ENCODE assay signal across 28 cellular contexts in the genomic region with DNA sequence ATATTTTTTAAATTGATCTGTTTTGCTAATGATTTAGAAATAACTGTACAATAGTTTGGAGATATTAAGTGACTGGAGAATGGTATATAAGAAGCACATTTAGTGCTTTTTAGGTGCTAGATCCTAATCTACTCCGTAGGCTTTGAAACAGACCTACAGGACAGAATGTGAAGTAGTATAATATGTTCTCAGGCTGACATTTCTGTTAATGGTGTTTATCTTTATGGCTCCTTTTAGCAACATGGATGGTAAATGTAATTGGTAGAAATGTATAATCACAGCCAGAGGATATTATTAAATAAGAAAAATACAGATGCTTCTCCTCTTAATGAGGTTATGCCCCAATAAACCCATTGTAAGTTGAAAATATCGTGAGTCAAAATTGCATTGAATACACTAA.
"Had no signal": no experiment of that assay in that cellular context is flagged by ENCODE, and none has a peak within 500 bp of the region (broad histone marks: within the 10 kb centered on the region; RNA-seq: fewer than 3 reads in every experiment).

No MANE protein-coding gene starts in this region.

- H3K36me3 ChIP-seq: left lung, lower lobe of right lung, neural progenitor cell, neutrophil, ovary, suprapubic skin, thoracic aorta, tibial artery, uterus had no signal

- H3K27ac ChIP-seq: left lung, lower lobe of right lung, neural progenitor cell, neutrophil, ovary, suprapubic skin, thoracic aorta, tibial artery, uterus had no signal

- ATAC-seq: left colon, left lung, lower lobe of right lung, natural killer cell, right cardiac atrium had no signal

- H3K36me3 Mint-ChIP-seq: immature natural killer cell, naive B cell, natural killer cell, neural progenitor cell had no signal

- H3K27ac Mint-ChIP-seq: immature natural killer cell; naive B cell; natural killer cell; nephron progenitor cell; neural progenitor cell; progenitor cell of endocrine pancreas; stimulated activated naive CD8-positive, alpha-beta T cell treated with anti-CD3 and anti-CD28 coated beads, Interleukin-15, Interleukin-2, amounts not matched to agents 100 ng/mL and 50 ng/mL, for 24 hours had no signal

- H3K4me1 ChIP-seq: neural progenitor cell, suprapubic skin, uterus had no signal

- H3K9me3 Mint-ChIP-seq: immature natural killer cell; naive B cell; natural killer cell; neural progenitor cell; stimulated activated naive CD8-positive, alpha-beta T cell treated with anti-CD3 and anti-CD28 coated beads, Interleukin-15, Interleukin-2, amounts not matched to agents 100 ng/mL and 50 ng/mL, for 24 hours had no signal

- H3K4me1 Mint-ChIP-seq: immature natural killer cell, naive B cell, natural killer cell, nephron progenitor cell, neural progenitor cell had no signal

- H3K27me3 ChIP-seq: left lung, neural progenitor cell, neutrophil, ovary, suprapubic skin, tibial artery, uterus had no signal

- DNase-seq: hypothalamus; immature natural killer cell; kidney; left colon; left lung; lower lobe of right lung; mammary epithelial cell; mesenchymal stem cell; naive B cell; natural killer cell; nephron progenitor cell; occipital lobe; ovary; retina; right cardiac atrium; stimulated activated CD4-positive, alpha-beta T cell treated with anti-CD3 and anti-CD28 coated beads, Interleukin-12 subunit alpha, Interleukin-12 subunit beta, amount 100 ng/mL, for 4 hours; stimulated activated CD4-positive, alpha-beta T cell treated with anti-CD3 and anti-CD28 coated beads, Interleukin-15, amount 100 ng/mL, for 24 hours; stimulated activated CD4-positive, alpha-beta T cell treated with anti-CD3 and anti-CD28 coated beads, Interleukin-2, amount 100 ng/mL, for 24 hours; stimulated activated CD4-positive, alpha-beta T cell treated with anti-CD3 and anti-CD28 coated beads, Interleukin-4, amount 100 ng/mL, for 1 hour; stimulated activated naive CD4-positive, alpha-beta T cell; tibial artery; uterus had no signal

- H3K9me3 ChIP-seq: left lung, lower lobe of right lung, neutrophil, ovary, suprapubic skin, thoracic aorta, tibial artery, uterus had no signal

- H3K4me3 ChIP-seq: left lung, lower lobe of right lung, neural progenitor cell, ovary, suprapubic skin, thoracic aorta, tibial artery, uterus had no signal

- H3K4me3 Mint-ChIP-seq: immature natural killer cell; naive B cell; natural killer cell; nephron progenitor cell; neural progenitor cell; stimulated activated naive CD8-positive, alpha-beta T cell treated with anti-CD3 and anti-CD28 coated beads, Interleukin-15, Interleukin-2, amounts not matched to agents 100 ng/mL and 50 ng/mL, for 24 hours had no signal
